24 cellular contexts compared by ENCODE assay signal in genomic region chr9:82729991-82730390, GRCh38.
"Had no signal": no experiment of that assay in that cellular context is flagged by ENCODE, and none has a peak within 500 bp of the region (broad histone marks: within the 10 kb centered on the region; RNA-seq: fewer than 3 reads in every experiment).

No MANE protein-coding gene starts in this region.

- H3K36me3 ChIP-seq: Peyer's patch, SJCRH30 had no signal

- H3K4me3 ChIP-seq: PC-9, Peyer's patch, SJCRH30 had no signal

- H2AFZ ChIP-seq: PC-9 had no signal

- ATAC-seq: Right ventricle myocardium inferior, SK-N-SH treated with all-trans-retinoic acid at 6 μM for 48 hours had no signal

- H3K27ac ChIP-seq: HL-60, PC-9, Peyer's patch, SJCRH30 had no signal

- DNase-seq: KBM-7, MV-4-11, NCI-H1048, NCI-H1105, NCI-H1417, NCI-H1436 treated with DMSO at 0.1 percent for 48 hours, NCI-H1694, NCI-H187 treated with DMSO at 0.1 percent for 48 hours, NCI-H2081, NCI-H2107, NCI-H2171 treated with DMSO at 0.1 percent for 48 hours, NCI-H226, NCI-H446, NCI-H510A, NCI-H524 treated with DMSO at 0.1 percent for 48 hours, NCI-H69, NCI-H774, PC-9, Peyer's patch, SHP77 treated with DMSO at 0.1 percent for 48 hours, SJCRH30 had no signal

- H3K27me3 ChIP-seq: Peyer's patch, SJCRH30 had no signal

- H3K4me2 ChIP-seq: PC-9 had no signal

- H3K4me1 ChIP-seq: Peyer's patch had no signal

- H3K9me3 ChIP-seq: Peyer's patch, SJCRH30 had no signal
